ENCODE assay signal across 1 cellular context in genomic region chr11:12182650-12183511, GRCh38.
TF ChIP-seq lines count a peak whose summit lies in the region.

No MANE protein-coding gene starts in this region.

TF ChIP-seq in K562, 482 proteins besides CTCF, POLR2A, EP300 and RAD21 (continued from another document):
- TF ChIP-seq ZNF592 (IDR thresholded peaks at IDR 0.05) (peak; percentile 83), TAF7 (tag; IDR thresholded peaks at IDR 0.05) (no peak), TAF1 (IDR thresholded peaks at IDR 0.05; ENCODE audit: control insufficient read depth, extremely low read depth, insufficient read depth, low read length, severe bottlenecking) (no peak), THRAP3 (IDR thresholded peaks at IDR 0.05; ENCODE audit: borderline replicate concordance) (no peak), ZBTB9 (CRISPR knock-in tag; IDR thresholded peaks at IDR 0.05) (no peak)
